ENCODE assay signal across 31 cellular contexts in genomic region chr13:71695662-71696061, GRCh38.
"Had no signal": no experiment of that assay in that cellular context is flagged by ENCODE, and none has a peak within 500 bp of the region (broad histone marks: within the 10 kb centered on the region; RNA-seq: fewer than 3 reads in every experiment).

No MANE protein-coding gene starts in this region.

- H3K4me3 ChIP-seq: ascending aorta, coronary artery, dorsolateral prefrontal cortex, esophagus muscularis mucosa, gastrocnemius medialis, heart left ventricle had no signal

- ATAC-seq: activated CD4-positive, alpha-beta T cell treated with anti-CD3 and anti-CD28 coated beads for 36 hours; activated CD8-positive, alpha-beta memory T cell treated with anti-CD3 and anti-CD28 coated beads, Interleukin-2, amount 10 ng/mL, durations not matched to agents 7 days and 5 days; activated CD8-positive, alpha-beta T cell treated with anti-CD3 and anti-CD28 coated beads, Interleukin-2, amount 10 ng/mL, durations not matched to agents 7 days and 5 days; activated naive CD4-positive, alpha-beta T cell treated with anti-CD3 and anti-CD28 coated beads, Interleukin-2, amount 50 U/mL, for 72 hours; foreskin keratinocyte; gastrocnemius medialis; heart left ventricle; T-helper 17 cell had no signal

- H3K4me1 ChIP-seq: ascending aorta, esophagus muscularis mucosa, foreskin keratinocyte, gastrocnemius medialis, heart left ventricle had no signal

- H3K27ac ChIP-seq: ascending aorta, brain microvascular endothelial cell, coronary artery, dorsolateral prefrontal cortex, esophagus muscularis mucosa, foreskin keratinocyte, gastrocnemius medialis, heart left ventricle, WERI-Rb-1 had no signal

- H3K36me3 ChIP-seq: ascending aorta, brain microvascular endothelial cell, esophagus muscularis mucosa, gastrocnemius medialis, heart left ventricle, WERI-Rb-1 had no signal

- DNase-seq: activated CD4-positive, alpha-beta memory T cell treated with anti-CD3 and anti-CD28 coated beads for 36 hours; activated CD4-positive, alpha-beta T cell treated with anti-CD3 and anti-CD28 coated beads for 36 hours; activated CD4-positive, alpha-beta T cell treated with anti-CD3 and anti-CD28 coated beads, Interleukin-2, amount 10 ng/mL, durations not matched to agents 24 days and 14 days; activated CD4-positive, CD25-positive, alpha-beta regulatory T cell; activated CD4-positive, CD25-positive, alpha-beta regulatory T cell treated with anti-CD3 and anti-CD28 coated beads, Interleukin-2, amount 50 U/mL, for 72 hours; activated CD8-positive, alpha-beta memory T cell treated with anti-CD3 and anti-CD28 coated beads, Interleukin-2, amount 10 ng/mL, durations not matched to agents 7 days and 5 days; activated CD8-positive, alpha-beta memory T cell treated with anti-CD3 and anti-CD28 coated beads, Interleukin-2, amount 50 U/mL, for 4 hours; activated CD8-positive, alpha-beta T cell treated with anti-CD3 and anti-CD28 coated beads, Interleukin-2, amount 10 ng/mL, durations not matched to agents 7 days and 5 days; activated gamma-delta T cell; activated naive CD4-positive, alpha-beta T cell; activated naive CD4-positive, alpha-beta T cell treated with anti-CD3 and anti-CD28 coated beads, Interleukin-2, amount 10 ng/mL, durations not matched to agents 7 days and 5 days; activated naive CD8-positive, alpha-beta T cell treated with anti-CD3 and anti-CD28 coated beads, Interleukin-2, amount 10 ng/mL, durations not matched to agents 7 days and 5 days; activated T-cell treated with anti-CD3 and anti-CD28 coated beads, Interleukin-2, amount 50 U/mL, for 1 hour; activated T-cell treated with anti-CD3 and anti-CD28 coated beads, Interleukin-2, amount 50 U/mL, for 48 hours; brain microvascular endothelial cell; dorsolateral prefrontal cortex; effector memory CD4-positive, alpha-beta T cell; endodermal cell; erythroblast; foreskin keratinocyte; gastrocnemius medialis; glutamatergic neuron; heart left ventricle; T-helper 17 cell; T1000; WERI-Rb-1 had no signal

- H3K27me3 ChIP-seq: ascending aorta, brain microvascular endothelial cell, dorsolateral prefrontal cortex, esophagus muscularis mucosa, foreskin keratinocyte, gastrocnemius medialis, heart left ventricle had no signal

- H3K9me3 ChIP-seq: ascending aorta, esophagus muscularis mucosa, gastrocnemius medialis, heart left ventricle had no signal

- FAIRE-seq: bronchial epithelial cell had no signal
